1 cellular context compared by ENCODE assay signal in the genomic region with DNA sequence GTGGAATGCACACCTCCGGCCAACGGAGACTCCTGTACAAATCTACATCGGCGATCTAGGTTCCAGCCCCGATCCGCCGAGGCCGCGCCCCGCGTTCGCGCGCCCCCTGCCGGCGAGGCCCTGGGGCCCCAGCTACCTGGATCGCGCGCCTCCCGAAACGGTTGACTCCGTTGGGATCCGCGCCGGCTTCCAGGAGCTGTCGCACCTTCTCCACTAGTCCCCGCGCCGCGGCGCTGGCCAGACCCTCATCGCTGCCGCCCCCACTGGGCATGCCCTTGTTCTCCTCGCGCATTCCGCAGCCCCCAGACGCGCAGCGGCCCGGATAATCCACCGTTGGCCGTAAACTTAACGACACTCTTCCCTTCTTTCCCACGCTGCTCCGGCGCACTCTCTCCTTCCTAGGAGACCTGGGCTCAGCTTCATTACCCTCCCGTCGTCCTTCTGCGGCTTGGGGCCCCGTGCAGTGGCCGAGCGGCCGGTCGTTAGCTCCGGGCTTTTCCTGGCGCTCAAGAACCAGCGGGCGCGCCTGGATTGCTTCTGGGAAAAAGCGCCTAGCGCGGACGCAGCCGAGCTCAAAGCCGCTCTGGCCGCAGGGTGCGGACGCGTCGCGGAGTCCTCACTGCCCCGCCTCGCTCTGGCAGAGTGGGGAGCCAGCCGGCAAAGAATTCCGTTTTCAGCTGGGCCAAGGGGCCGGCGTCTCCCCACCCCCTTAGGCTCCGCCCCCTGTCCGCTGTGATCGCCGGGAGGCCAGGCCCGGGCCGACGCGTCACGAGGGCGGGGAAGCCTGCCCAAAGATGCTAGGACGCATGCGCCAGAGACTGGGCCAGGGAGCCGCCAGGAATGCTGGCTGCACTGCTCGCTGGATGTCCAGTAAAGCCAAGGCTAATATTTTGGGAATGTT.
TF ChIP-seq lines count a peak whose summit lies in the region.

CDKN2B (minus strand) TSS at position 644 of the 901 bp plus-strand sequence; CDS start at position 292, 352 bp downstream.

TF ChIP-seq in PFSK-1, 5 proteins besides CTCF, POLR2A, EP300 and RAD21 (continued from another document):
- TF ChIP-seq POLR2AphosphoS5 (IDR thresholded peaks at IDR 0.05; ENCODE audit: low read depth, low read length) (peak; percentile 87), TAF1 (IDR thresholded peaks at IDR 0.05; ENCODE audit: borderline replicate concordance, insufficient read depth, low read length) (peak; percentile 88; the same call in 1 of the 2 replicates)
